18 cellular contexts compared by ENCODE assay signal in the genomic region with DNA sequence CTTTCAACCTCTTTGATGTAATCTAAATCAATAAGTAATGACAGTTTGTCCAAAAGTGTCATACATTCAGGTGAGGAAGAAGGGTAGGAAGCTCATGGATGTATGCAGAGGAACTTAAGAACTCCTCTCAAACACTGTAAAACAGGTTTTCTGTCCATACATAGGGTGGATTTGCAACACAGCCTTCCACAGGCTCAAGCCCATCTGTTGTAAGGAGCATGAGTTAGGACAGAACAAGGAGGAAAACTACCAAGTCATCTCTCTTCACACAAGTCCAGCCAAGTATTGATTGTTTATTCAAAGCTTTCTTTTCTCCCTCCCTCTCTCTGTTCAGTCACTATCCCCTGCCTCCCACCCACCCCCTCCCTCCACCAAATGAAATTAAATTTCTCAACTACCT. TPM values are rescaled to one million over a fixed set of nuclear protein-coding genes. Genes with fewer than 3 reads are reported as not detected.
DNase-seq lines count a peak whose midpoint lies in the region; ATAC-seq and TF ChIP-seq lines count a peak whose summit lies in the region.
"Had no signal": no experiment of that assay in that cellular context is flagged by ENCODE, and none has a peak within 500 bp of the region (broad histone marks: within the 10 kb centered on the region; RNA-seq: fewer than 3 reads in every experiment).

No MANE protein-coding gene starts in this region.

- in situ Hi-C loops in Panc1 (cut with HindIII; ENCODE audit: low pct_unique_long_range_greater_than_20kb, low sequenced_read_pairs): no loop called here

- no peak for DNase-seq in stimulated activated naive CD8-positive, alpha-beta T cell treated with anti-CD3 and anti-CD28 coated beads, Interleukin-15, Interleukin-2, amounts not matched to agents 100 U/mL and 50 U/mL, for 24 hours
- DNase-seq in Panc1 (ENCODE audit: low read depth, low spot score): no peak
- no peak for DNase-seq in hepatocyte (ENCODE audit: low spot score)
- DNase-seq in middle frontal gyrus (ENCODE audit: extremely low spot score, low spot score): no peak
- DNase-seq in DMS 273 treated with DMSO at 0.1 percent for 48 hours (lab: John Stamatoyannopoulos, UW): no peak
- DNase-seq: ACHN, GF-D8, HCEC 1CT, IMR-90, NCI-H1092, NCI-H146, NCI-H2171 had no signal

- H3K4me1 ChIP-seq in Panc1 (ENCODE audit: control insufficient read depth, insufficient read depth, low read length): no peaks in the 10 kb centered on the region
- peaks cover 3% of the 10 kb centered on the region for H3K4me1 ChIP-seq in hepatocyte (ENCODE audit: insufficient read depth)

- no peak overlapping the region for H3K4me3 Mint-ChIP-seq in stimulated activated naive CD8-positive, alpha-beta T cell treated with anti-CD3 and anti-CD28 coated beads, Interleukin-15, Interleukin-2, amounts not matched to agents 100 ng/mL and 50 ng/mL, for 24 hours
- H3K4me3 Mint-ChIP-seq: GM23338 had no signal

- no peaks in the 10 kb centered on the region for H3K36me3 ChIP-seq in Panc1 (ENCODE audit: control insufficient read depth, insufficient read depth, low read length)
- no peaks in the 10 kb centered on the region for H3K36me3 ChIP-seq in hepatocyte (replicated peaks; ENCODE audit: insufficient read depth, low read depth)

- H2AFZ ChIP-seq in hepatocyte: no peak overlapping the region
- H2AFZ ChIP-seq: GM23338 had no signal

- CTCF ChIA-PET in Panc1 (lab: Charles Lee): no interaction called here

- H3K9me2 ChIP-seq in hepatocyte (replicated peaks; ENCODE audit: insufficient read depth): no peaks in the 10 kb centered on the region

- H3K27ac ChIP-seq in Panc1 (ENCODE audit: low read length) (no peak overlapping the region), hepatocyte (no peak overlapping the region)
- H3K27ac ChIP-seq: HL-60, SK-N-MC had no signal

- H3K9me3 ChIP-seq in Panc1 (ENCODE audit: control insufficient read depth, insufficient read depth, low read depth, low read length) (no peaks in the 10 kb centered on the region), hepatocyte (ENCODE audit: low read depth) (no peaks in the 10 kb centered on the region)

- H3K27me3 Mint-ChIP-seq in stimulated activated naive CD8-positive, alpha-beta T cell treated with anti-CD3 and anti-CD28 coated beads, Interleukin-15, Interleukin-2, amounts not matched to agents 100 ng/mL and 50 ng/mL, for 24 hours: peaks cover 14% of the 10 kb centered on the region

- H3K4me2 ChIP-seq in hepatocyte: peak overlapping the region; percentile 63
- H3K4me2 ChIP-seq: GM23338 had no signal

- no peak for ATAC-seq in stimulated activated naive CD8-positive, alpha-beta T cell treated with anti-CD3 and anti-CD28 coated beads, Interleukin-15, Interleukin-2, amounts not matched to agents 100 U/mL and 50 U/mL, for 24 hours
- ATAC-seq in Panc1 (peak; percentile 51; the same call in 1 of the 2 replicates), GM18868 (IDR thresholded peaks at IDR 0.05; ENCODE audit: unreplicated experiment) (no peak)
- ATAC-seq: GM23338 had no signal

- POLR2A ChIA-PET in Panc1 (lab: Charles Lee): no interaction called here

- no peaks in the 10 kb centered on the region for H3K79me2 ChIP-seq in hepatocyte

- H3K9me3 Mint-ChIP-seq in stimulated activated naive CD8-positive, alpha-beta T cell treated with anti-CD3 and anti-CD28 coated beads, Interleukin-15, Interleukin-2, amounts not matched to agents 100 ng/mL and 50 ng/mL, for 24 hours: no peaks in the 10 kb centered on the region
- H3K9me3 Mint-ChIP-seq: GM23338 had no signal

- H3K4me1 Mint-ChIP-seq in stimulated activated naive CD8-positive, alpha-beta T cell treated with anti-CD3 and anti-CD28 coated beads, Interleukin-15, Interleukin-2, amounts not matched to agents 100 ng/mL and 50 ng/mL, for 24 hours (ENCODE audit: low read depth): peaks cover 14% of the 10 kb centered on the region

- intact Hi-C loops in Panc1 (cut with micrococcal nuclease; ENCODE audit: unreplicated experiment): no loop called here

- no peaks in the 10 kb centered on the region for H3K27me3 ChIP-seq in Panc1 (ENCODE audit: control insufficient read depth, insufficient read depth, low read length)
- no peaks in the 10 kb centered on the region for H3K27me3 ChIP-seq in hepatocyte

- no peaks in the 10 kb centered on the region for H4K20me1 ChIP-seq in hepatocyte (ENCODE audit: insufficient read depth, poor library complexity, severe bottlenecking)

- no peaks in the 10 kb centered on the region for H3K36me3 Mint-ChIP-seq in stimulated activated naive CD8-positive, alpha-beta T cell treated with anti-CD3 and anti-CD28 coated beads, Interleukin-15, Interleukin-2, amounts not matched to agents 100 ng/mL and 50 ng/mL, for 24 hours (ENCODE audit: low read depth)
- H3K36me3 Mint-ChIP-seq: CD14-positive monocyte had no signal

- H3K4me3 ChIP-seq in Panc1 (ENCODE audit: low read depth in 2 of 2, low read length in 2 of 2) (no peak overlapping the region), hepatocyte (no peak overlapping the region)
- H3K4me3 ChIP-seq: GM23338, SK-N-MC had no signal

- no TSS peak for BruUV-seq in Panc1 (replicated peaks; lab: Mats Ljungman, UMichigan)

- no peak for TF ChIP-seq CTCF in Panc1 (IDR thresholded peaks at IDR 0.05)
- no peak for TF ChIP-seq CTCF in hepatocyte (IDR thresholded peaks at IDR 0.05; ENCODE audit: poor library complexity)

- H3K27ac Mint-ChIP-seq in stimulated activated naive CD8-positive, alpha-beta T cell treated with anti-CD3 and anti-CD28 coated beads, Interleukin-15, Interleukin-2, amounts not matched to agents 100 ng/mL and 50 ng/mL, for 24 hours: peak overlapping the region; percentile 81
- H3K27ac Mint-ChIP-seq: GM23338 had no signal

RNA-seq across cellular contexts. Expression of a gene that starts 49.0 kb away (rescaled TPM):
- 61.4 TPM for total RNA-seq in Panc1 (2021; ENCODE audit: unreplicated experiment)
- polyA plus RNA-seq in Panc1 (2012; ENCODE audit: insufficient read length): 22.4 TPM
- total RNA-seq in hepatocyte: 30.4 TPM in 2 replicates
- polyA plus RNA-seq in hepatocyte: 25.3 and 28.9 TPM in 2 replicates
